1 cellular context compared by ENCODE assay signal in the genomic region with DNA sequence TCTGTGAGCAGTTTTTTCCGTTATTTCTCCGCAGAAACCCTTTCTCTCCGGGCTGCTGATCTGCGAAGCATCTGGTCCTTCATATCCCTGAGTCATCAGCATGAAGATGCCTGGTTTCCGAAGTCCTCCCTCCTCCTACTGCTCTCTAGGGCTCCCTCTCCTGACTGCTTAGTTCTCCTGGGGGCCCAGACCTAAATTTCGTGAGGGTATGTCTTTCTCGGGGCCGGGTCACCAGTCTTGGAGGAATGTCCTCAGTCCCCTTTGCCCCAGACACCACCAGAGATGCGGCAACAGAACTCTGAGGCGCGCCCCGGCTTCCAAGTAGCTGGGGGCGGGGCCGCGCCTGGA.
TF ChIP-seq lines count a peak whose summit lies in the region.

No MANE protein-coding gene starts in this region.

TF ChIP-seq in K562, 482 proteins besides CTCF, POLR2A, EP300 and RAD21 (continued from another document):
- TF ChIP-seq, protein P1, sequence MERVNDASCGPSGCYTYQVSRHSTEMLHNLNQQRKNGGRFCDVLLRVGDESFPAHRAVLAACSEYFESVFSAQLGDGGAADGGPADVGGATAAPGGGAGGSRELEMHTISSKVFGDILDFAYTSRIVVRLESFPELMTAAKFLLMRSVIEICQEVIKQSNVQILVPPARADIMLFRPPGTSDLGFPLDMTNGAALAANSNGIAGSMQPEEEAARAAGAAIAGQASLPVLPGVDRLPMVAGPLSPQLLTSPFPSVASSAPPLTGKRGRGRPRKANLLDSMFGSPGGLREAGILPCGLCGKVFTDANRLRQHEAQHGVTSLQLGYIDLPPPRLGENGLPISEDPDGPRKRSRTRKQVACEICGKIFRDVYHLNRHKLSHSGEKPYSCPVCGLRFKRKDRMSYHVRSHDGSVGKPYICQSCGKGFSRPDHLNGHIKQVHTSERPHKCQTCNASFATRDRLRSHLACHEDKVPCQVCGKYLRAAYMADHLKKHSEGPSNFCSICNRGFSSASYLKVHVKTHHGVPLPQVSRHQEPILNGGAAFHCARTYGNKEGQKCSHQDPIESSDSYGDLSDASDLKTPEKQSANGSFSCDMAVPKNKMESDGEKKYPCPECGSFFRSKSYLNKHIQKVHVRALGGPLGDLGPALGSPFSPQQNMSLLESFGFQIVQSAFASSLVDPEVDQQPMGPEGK (CRISPR knock-in tag; IDR thresholded peaks at IDR 0.05; ENCODE audit: borderline replicate concordance) = no peak
- TF ChIP-seq MTA3 (IDR thresholded peaks at IDR 0.05; ENCODE audit: borderline replicate concordance) (no peak), RUNX1 (IDR thresholded peaks at IDR 0.05; ENCODE audit: low read depth) (no peak), C11orf30 (IDR thresholded peaks at IDR 0.05; ENCODE audit: low read depth) (peak; percentile 90), JUND (IDR thresholded peaks at IDR 0.05; ENCODE audit: borderline replicate concordance, low read depth, low read length) (0 out of 2 replicates have a peak, but pooled peaks have one; percentile 10), JUND (tag; IDR thresholded peaks at IDR 0.05; ENCODE audit: borderline replicate concordance, low read depth, low read length) (no peak), NFE2 (IDR thresholded peaks at IDR 0.05; ENCODE audit: low read depth) (peak; percentile 84), KDM1A (IDR thresholded peaks at IDR 0.05) (peak in 1 of 2 experiments; percentile 47; a peak in 2 of 4 replicates), ZKSCAN1 (IDR thresholded peaks at IDR 0.05; ENCODE audit: low read depth, low read length) (no peak), SUPT5H (IDR thresholded peaks at IDR 0.05) (no peak), HDAC2 (IDR thresholded peaks at IDR 0.05) (peak; percentile 65; the same call in 1 of the 2 replicates), CBX8 (IDR thresholded peaks at IDR 0.05; ENCODE audit: borderline replicate concordance, extremely low read depth, low read depth, low read length, poor library complexity, severe bottlenecking) (no peak), MAFG (tag; conservative IDR thresholded peaks at IDR 0.05) (peak; percentile 87), COPS2 (conservative IDR thresholded peaks at IDR 0.05) (no peak), MAFK (IDR thresholded peaks at IDR 0.05; ENCODE audit: low read length) (peak; percentile 65), ZKSCAN8 (CRISPR knock-in tag; IDR thresholded peaks at IDR 0.05) (no peak), ZNF124 (CRISPR knock-in tag; IDR thresholded peaks at IDR 0.05) (no peak), MAFF (IDR thresholded peaks at IDR 0.05; ENCODE audit: low read length) (peak; percentile 61), FOSL1 (tag; conservative IDR thresholded peaks at IDR 0.05) (peak; percentile 40; the same call in 1 of the 2 replicates), FOXJ3 (CRISPR knock-in tag; IDR thresholded peaks at IDR 0.05) (no peak), ZFP91 (CRISPR knock-in tag; IDR thresholded peaks at IDR 0.05) (no peak), ZNF316 (IDR thresholded peaks at IDR 0.05) (peak; percentile 90)
- TF ChIP-seq, protein P2, sequence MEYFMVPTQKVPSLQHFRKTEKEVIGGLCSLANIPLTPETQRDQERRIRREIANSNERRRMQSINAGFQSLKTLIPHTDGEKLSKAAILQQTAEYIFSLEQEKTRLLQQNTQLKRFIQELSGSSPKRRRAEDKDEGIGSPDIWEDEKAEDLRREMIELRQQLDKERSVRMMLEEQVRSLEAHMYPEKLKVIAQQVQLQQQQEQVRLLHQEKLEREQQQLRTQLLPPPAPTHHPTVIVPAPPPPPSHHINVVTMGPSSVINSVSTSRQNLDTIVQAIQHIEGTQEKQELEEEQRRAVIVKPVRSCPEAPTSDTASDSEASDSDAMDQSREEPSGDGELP (CRISPR knock-in tag; IDR thresholded peaks at IDR 0.05; ENCODE audit: borderline replicate concordance) = peak; percentile 46; the same call in 1 of the 2 replicates
- TF ChIP-seq, protein P3, sequence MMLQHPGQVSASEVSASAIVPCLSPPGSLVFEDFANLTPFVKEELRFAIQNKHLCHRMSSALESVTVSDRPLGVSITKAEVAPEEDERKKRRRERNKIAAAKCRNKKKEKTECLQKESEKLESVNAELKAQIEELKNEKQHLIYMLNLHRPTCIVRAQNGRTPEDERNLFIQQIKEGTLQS (IDR thresholded peaks at IDR 0.05) = peak; percentile 51
- TF ChIP-seq, protein P3 (CRISPR knock-in tag; conservative IDR thresholded peaks at IDR 0.05) = no peak
